In genomic region chr16:30378236-30379164, GRCh38 we compare ENCODE assay signal across 8 cellular contexts. TPM values are rescaled to one million over a fixed set of nuclear protein-coding genes. Genes with fewer than 3 reads are reported as not detected.
A peak's percentile ranks its signal among the peaks of the same experiment; 100 is the strongest.
DNase-seq lines count a peak whose midpoint lies in the region; ATAC-seq and TF ChIP-seq lines count a peak whose summit lies in the region.

No MANE protein-coding gene starts in this region.

- H3K4me1 ChIP-seq in BLaER1 (peaks cover 69% of the 10 kb centered on the region), colonic mucosa (peaks cover 5% of the 10 kb centered on the region)

- intact Hi-C loops in colonic mucosa (cut with DNase I) = no loop called here

- H3K4me3 ChIP-seq in BLaER1 = peak overlapping the region; percentile 75
- peak overlapping the region; percentile 61 for H3K4me3 ChIP-seq in colonic mucosa

- DNase-seq in GM19240 (ENCODE audit: insufficient read length, low spot score) = peak; percentile 88
- DNase-seq in NCI-H524 (lab: John Stamatoyannopoulos, UW) = peak; percentile 97 to 99
- peak; percentile 100 for DNase-seq in activated CD4-positive, alpha-beta T cell treated with anti-CD3 and anti-CD28 coated beads for 48 hours
- DNase-seq in colonic mucosa = peak; percentile 99
- DNase-seq in left lobe of liver (ENCODE audit: low spot score) = peak; percentile 99
- peak; percentile 99 to 100 for DNase-seq in stimulated activated CD4-positive, alpha-beta T cell treated with anti-CD3 and anti-CD28 coated beads, Interleukin-2, amount 100 ng/mL, for 24 hours

- H3K27me3 ChIP-seq in BLaER1 (no peaks in the 10 kb centered on the region), colonic mucosa (no peaks in the 10 kb centered on the region)

- no peak for TF ChIP-seq CTCF in colonic mucosa (IDR thresholded peaks at IDR 0.05)

- H3K9me3 ChIP-seq in BLaER1 (no peaks in the 10 kb centered on the region), colonic mucosa (no peaks in the 10 kb centered on the region)

- H3K27ac ChIP-seq in BLaER1 = peak overlapping the region; percentile 98
- peak overlapping the region; percentile 100 for H3K27ac ChIP-seq in colonic mucosa

- H3K9ac ChIP-seq in BLaER1 = peak overlapping the region; percentile 90
- H3K9ac ChIP-seq in colonic mucosa (ENCODE audit: low read depth in 2 of 2, low read length in 2 of 2) = peak overlapping the region; percentile 84 to 93

- H3K36me3 ChIP-seq in BLaER1 (no peaks in the 10 kb centered on the region), colonic mucosa (no peaks in the 10 kb centered on the region)

- no peaks in the 10 kb centered on the region for H4K20me1 ChIP-seq in BLaER1

- H3K4me2 ChIP-seq in BLaER1 = peak overlapping the region; percentile 100

- ATAC-seq in HG03457 (IDR thresholded peaks at IDR 0.05; ENCODE audit: unreplicated experiment) (peak; percentile 73), left lobe of liver (peak; percentile 92)

RNA-seq across cellular contexts. Expression of gene SEPTIN1, which starts 3.9 kb away (rescaled TPM):
- total RNA-seq in colonic mucosa (1 to 10 TPM; 4.3 to 4.5 TPM), left lobe of liver (1.4 TPM)

RNA-seq across cellular contexts. Expression of gene MYL11, which starts 3.9 kb away (rescaled TPM):
- total RNA-seq in colonic mucosa (1 to 10 TPM; 1.1 to 2.2 TPM), left lobe of liver (not detected)

RNA-seq across cellular contexts. Expression of gene TBC1D10B, which starts 8.2 kb away (rescaled TPM):
- total RNA-seq in colonic mucosa (10 to 100 TPM; 45.0 to 62.3 TPM), left lobe of liver (14.1 TPM)

RNA-seq across cellular contexts. Expression of gene ZNF48, which starts 16.7 kb away (rescaled TPM):
- total RNA-seq in colonic mucosa = 1 to 10 TPM; 6.5 to 6.8 TPM
- 5.4 TPM for total RNA-seq in left lobe of liver

RNA-seq across cellular contexts. Expression of gene CD2BP2, which starts 23.4 kb away (rescaled TPM):
- total RNA-seq in colonic mucosa = 10 to 100 TPM; 44.8 to 76.1 TPM
- 15.4 TPM for total RNA-seq in left lobe of liver

Comparison
In these comparisons a context has a peak if more than half of its experiments do, and no peak if none do; other contexts are left out.
1. Peak in every context shown above with its lines: DNase-seq, ATAC-seq, H3K4me3 ChIP-seq and H3K27ac ChIP-seq.